In genomic region chr20:37069563-37069962, GRCh38 we compare ENCODE assay signal across 1 cellular context. TPM values are rescaled to one million over a fixed set of nuclear protein-coding genes. Genes with fewer than 3 reads are reported as not detected.
DNase-seq lines count a peak whose midpoint lies in the region.

No MANE protein-coding gene starts in this region.

- DNase-seq in mesenteric fat pad (ENCODE audit: low spot score) = peak; percentile 65

RNA-seq across cellular contexts. Expression of gene RBL1, which starts 26.2 kb away (rescaled TPM):
- 5.3 TPM for total RNA-seq in mesenteric fat pad
